In genomic region chr10:67696029-67696428, GRCh38 we compare ENCODE assay signal across 11 cellular contexts. TPM values are rescaled to one million over a fixed set of nuclear protein-coding genes. Genes with fewer than 3 reads are reported as not detected.
A peak's percentile ranks its signal among the peaks of the same experiment; 100 is the strongest.
DNase-seq lines count a peak whose midpoint lies in the region; ATAC-seq lines count a peak whose summit lies in the region.
"Had no signal": no experiment of that assay in that cellular context is flagged by ENCODE, and none has a peak within 500 bp of the region (broad histone marks: within the 10 kb centered on the region; RNA-seq: fewer than 3 reads in every experiment).

Gene CTNNA3 (minus strand): TSS chr10:67696195.

- ATAC-seq in GM19023 (IDR thresholded peaks at IDR 0.05; ENCODE audit: unreplicated experiment) (peak; percentile 62), HG03066 (IDR thresholded peaks at IDR 0.05; ENCODE audit: low read depth, unreplicated experiment) (peak; percentile 76)

- peak within 1 kb of the TSS; percentile 56 to 79 for H3K4me3 ChIP-seq in stomach smooth muscle (ENCODE audit: low read length in 2 of 2)
- H3K4me3 ChIP-seq: prostate gland had no signal

- intact Hi-C loops in cardiac septum (cut with DNase I) = loop anchor here (2.0 to 5.0 kb wide), 2 partner anchors 29 to 66 kb away; no protein-coding TSS in a partner anchor

- H3K9me3 ChIP-seq in stomach smooth muscle (ENCODE audit: control insufficient read depth in 2 of 2, low read length in 2 of 2) = no peaks in the 10 kb centered on the region
- H3K9me3 ChIP-seq: prostate gland had no signal

- no peaks in the 10 kb centered on the region for H3K4me1 ChIP-seq in stomach smooth muscle (ENCODE audit: control insufficient read depth, insufficient read depth, low read length)
- H3K4me1 ChIP-seq: prostate gland had no signal

- peak within 1 kb of the TSS; percentile 59 to 60 for H3K9ac ChIP-seq in stomach smooth muscle (ENCODE audit: low read length in 2 of 2)

- no peaks in the 10 kb centered on the region for H3K36me3 ChIP-seq in stomach smooth muscle (ENCODE audit: control insufficient read depth in 2 of 2, insufficient read depth in 2 of 2, low read length in 2 of 2)
- H3K36me3 ChIP-seq: prostate gland had no signal

- H3K27ac ChIP-seq in stomach smooth muscle (ENCODE audit: low read length) = peak within 1 kb of the TSS; percentile 61
- H3K27ac ChIP-seq: prostate gland had no signal

- H3K27me3 ChIP-seq in stomach smooth muscle (ENCODE audit: control insufficient read depth in 1 of 2, insufficient read depth in 2 of 2, low read length in 2 of 2) = no peaks in the 10 kb centered on the region

- no peak for DNase-seq in cardiac septum (ENCODE audit: low spot score)
- no peak for DNase-seq in cerebellar cortex (ENCODE audit: low spot score)
- DNase-seq in NCI-H446 treated with DMSO at 0.1 percent for 48 hours (lab: John Stamatoyannopoulos, UW) = no peak
- no peak for DNase-seq in dedifferentiated amniotic fluid mesenchymal stem cell (ENCODE audit: extremely low spot score)
- no peak for DNase-seq in stimulated activated CD4-positive, alpha-beta T cell treated with anti-CD3 and anti-CD28 coated beads, Interleukin-2, amount 100 ng/mL, for 48 hours
- DNase-seq: CD4-positive, CD25-positive, alpha-beta regulatory T cell; NCI-H510A had no signal

RNA-seq across cellular contexts. Expression of gene CTNNA3, which starts in this region (rescaled TPM):
- 198 TPM for total RNA-seq in cardiac septum
- total RNA-seq: CD4-positive, CD25-positive, alpha-beta regulatory T cell had no signal
